In genomic region chr4:1870328-1870577, GRCh38 we compare ENCODE assay signal across 8 cellular contexts. TPM values are rescaled to one million over a fixed set of nuclear protein-coding genes. Genes with fewer than 3 reads are reported as not detected.
DNase-seq lines count a peak whose midpoint lies in the region; ATAC-seq lines count a peak whose summit lies in the region.

No MANE protein-coding gene starts in this region.

- peak overlapping the region in 1 of 2 experiments; percentile 87 for H3K14ac ChIP-seq in mesenchymal stem cell (ENCODE audit: low read length in 2 of 2)

- peak overlapping the region; percentile 92 for H3K9ac ChIP-seq in mesenchymal stem cell (ENCODE audit: low read length)

- H3K4me1 ChIP-seq in mesenchymal stem cell (ENCODE audit: control insufficient read depth, insufficient read depth, low read depth, low read length), result peaks cover 6% of the 10 kb centered on the region

- peak overlapping the region; percentile 81 to 84 for H3K4me3 ChIP-seq in mesenchymal stem cell (ENCODE audit: insufficient read depth in 1 of 2, low read depth in 1 of 2, low read length in 2 of 2)

- H2BK12ac ChIP-seq in mesenchymal stem cell (ENCODE audit: low read length in 2 of 2), result no peak overlapping the region

- H3K4ac ChIP-seq in mesenchymal stem cell (ENCODE audit: low read depth in 1 of 2, low read length in 2 of 2), result peak overlapping the region; percentile 35 to 89

- peak overlapping the region; percentile 58 for H2BK5ac ChIP-seq in mesenchymal stem cell (ENCODE audit: low read depth, low read length, poor library complexity, severe bottlenecking)

- H2BK120ac ChIP-seq in mesenchymal stem cell (ENCODE audit: low read depth, low read length), result no peak overlapping the region

- H4K91ac ChIP-seq in mesenchymal stem cell (ENCODE audit: low read length), result peak overlapping the region; percentile 98

- H2AK5ac ChIP-seq in mesenchymal stem cell (ENCODE audit: low read length, severe bottlenecking), result no peak overlapping the region

- no peaks in the 10 kb centered on the region for H3K36me3 ChIP-seq in mesenchymal stem cell (ENCODE audit: control insufficient read depth in 1 of 2, insufficient read depth in 2 of 2, low read depth in 1 of 2, low read length in 2 of 2)

- peak overlapping the region; percentile 92 for H4K8ac ChIP-seq in mesenchymal stem cell (ENCODE audit: low read length)

- peak overlapping the region; percentile 95 for H3K4me2 ChIP-seq in mesenchymal stem cell (ENCODE audit: low read length, poor library complexity, severe bottlenecking)

- H3K23ac ChIP-seq in mesenchymal stem cell (ENCODE audit: low read length in 2 of 2), result peak overlapping the region in 1 of 2 experiments; percentile 70

- no peaks in the 10 kb centered on the region for H3K9me3 ChIP-seq in mesenchymal stem cell (ENCODE audit: control insufficient read depth, low read length)

- peak overlapping the region; percentile 93 to 94 for H3K18ac ChIP-seq in mesenchymal stem cell (ENCODE audit: low read depth in 1 of 2, low read length in 2 of 2)

- H3K27ac ChIP-seq in mesenchymal stem cell (ENCODE audit: low read length, poor library complexity, severe bottlenecking), result peak overlapping the region; percentile 63

- H2AFZ ChIP-seq in mesenchymal stem cell (ENCODE audit: low read depth, low read length), result peak overlapping the region; percentile 85

- no peaks in the 10 kb centered on the region for H3K79me1 ChIP-seq in mesenchymal stem cell (replicated peaks; ENCODE audit: low read length, poor library complexity, severe bottlenecking)

- H2BK15ac ChIP-seq in mesenchymal stem cell (ENCODE audit: low read depth, poor library complexity, severe bottlenecking), result peak overlapping the region; percentile 91

- WGBS in mesenchymal stem cell, result 0% methylated on average over 21 of the region's 22 CpGs

- DNase-seq in AG08396 (ENCODE audit: low spot score) (peak; percentile 83), NCI-H748 treated with DMSO at 0.1 percent for 48 hours (lab: John Stamatoyannopoulos, UW) (peak; percentile 5), mesenchymal stem cell (peak; percentile 87)
- DNase-seq in activated CD8-positive, alpha-beta memory T cell treated with anti-CD3 and anti-CD28 coated beads for 1 hour (ENCODE audit: extremely low read depth in 1 of 2, low read depth in 1 of 2), result peak; percentile 56 to 83
- peak; percentile 72 for DNase-seq in effector CD8-positive, alpha-beta T cell (lab: John Stamatoyannopoulos, UW)
- DNase-seq in stimulated activated CD8-positive, alpha-beta memory T cell treated with anti-CD3 and anti-CD28 coated beads, Interleukin-12 subunit alpha, Interleukin-12 subunit beta, amount 100 ng/mL, for 4 hours (ENCODE audit: low read depth), result peak; percentile 77

- peak; percentile 32 for ATAC-seq in GM19328 (IDR thresholded peaks at IDR 0.05; ENCODE audit: unreplicated experiment)
- ATAC-seq in HG03460 (IDR thresholded peaks at IDR 0.05; ENCODE audit: unreplicated experiment), result peak; percentile 53

- H3K27me3 ChIP-seq in mesenchymal stem cell (ENCODE audit: control insufficient read depth in 1 of 2, insufficient read depth in 1 of 2, low read length in 2 of 2), result peaks cover 11 to 13% of the 10 kb centered on the region in 2 experiments

RNA-seq across cellular contexts. Expression of gene NSD2, which starts 0.9 kb away (rescaled TPM):
- 17.1 TPM for polyA plus RNA-seq in mesenchymal stem cell (2013, experiment 1 of 2)
- 16.3 TPM for polyA plus RNA-seq in mesenchymal stem cell (2013, experiment 2 of 2)

RNA-seq across cellular contexts. Expression of gene LETM1, which starts 14.3 kb away (rescaled TPM):
- 17.9 TPM for polyA plus RNA-seq in mesenchymal stem cell (2013, experiment 1 of 2)
- polyA plus RNA-seq in mesenchymal stem cell (2013, experiment 2 of 2), result 17.5 TPM

Comparison
In these comparisons a context has a peak if more than half of its experiments do, and no peak if none do; other contexts are left out.
1. Peak in every context shown above with its lines: DNase-seq, ATAC-seq, H3K4me3 ChIP-seq and H3K27ac ChIP-seq.
2. DNase-seq: peak in every context shown above with its lines; median percentile 87 in mesenchymal stem cell; 83 in AG08396; 77 in stimulated activated CD8-positive, alpha-beta memory T cell treated with anti-CD3 and anti-CD28 coated beads, Interleukin-12 subunit alpha, Interleukin-12 subunit beta, amount 100 ng/mL, for 4 hours; 72 in effector CD8-positive, alpha-beta T cell; 70 in activated CD8-positive, alpha-beta memory T cell treated with anti-CD3 and anti-CD28 coated beads for 1 hour; 5 in NCI-H748 treated with DMSO at 0.1 percent for 48 hours.